1 cellular context compared by ENCODE assay signal in the genomic region with DNA sequence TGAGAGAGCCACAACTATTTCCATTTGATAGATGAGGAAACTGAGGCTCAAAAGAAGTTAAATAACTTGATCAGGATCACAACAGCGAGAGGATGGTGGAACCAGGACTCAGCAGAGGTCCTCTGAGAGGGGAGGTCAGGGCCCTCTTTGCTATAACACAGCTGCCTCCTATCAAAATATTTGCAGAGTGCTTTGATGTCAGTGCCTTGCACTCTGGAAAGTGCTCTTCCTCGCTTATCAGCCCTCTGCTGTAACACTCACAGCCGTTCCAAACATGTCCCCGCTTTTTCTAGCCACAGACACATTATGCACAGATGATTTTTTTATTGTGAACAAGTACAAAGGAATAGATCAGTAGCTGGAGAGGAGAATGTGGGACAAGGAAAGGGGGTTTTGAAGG.
TF ChIP-seq lines count a peak whose summit lies in the region.

No MANE protein-coding gene starts in this region.

TF ChIP-seq in HepG2, 621 proteins besides CTCF, POLR2A, EP300 and RAD21 (continued from another document):
- no peak for TF ChIP-seq ZNF839 (CRISPR knock-in tag; IDR thresholded peaks at IDR 0.05; ENCODE audit: borderline replicate concordance)
- TF ChIP-seq TAF1 (CRISPR knock-in tag; IDR thresholded peaks at IDR 0.05): no peak
- TF ChIP-seq PPARG (CRISPR knock-in tag; conservative IDR thresholded peaks at IDR 0.05): peak; percentile 24; the same call in 1 of the 2 replicates
- TF ChIP-seq CHCHD3 (CRISPR knock-in tag; IDR thresholded peaks at IDR 0.05): no peak
- TF ChIP-seq TGIF2 (CRISPR knock-in tag; IDR thresholded peaks at IDR 0.05): 0 out of 2 replicates have a peak, but pooled peaks have one; percentile 24
- no peak for TF ChIP-seq ZFP82 (CRISPR knock-in tag; IDR thresholded peaks at IDR 0.05; ENCODE audit: borderline replicate concordance)
- no peak for TF ChIP-seq SOX6 (IDR thresholded peaks at IDR 0.05)
- TF ChIP-seq SOX6 (CRISPR knock-in tag; IDR thresholded peaks at IDR 0.05): no peak; the same call in 1 of the 2 replicates
- no peak for TF ChIP-seq ZNF768 (CRISPR knock-in tag; IDR thresholded peaks at IDR 0.05)
- TF ChIP-seq ZNF777 (CRISPR knock-in tag; IDR thresholded peaks at IDR 0.05): no peak
- no peak for TF ChIP-seq AHR (CRISPR knock-in tag; IDR thresholded peaks at IDR 0.05)
- TF ChIP-seq ZNF205 (CRISPR knock-in tag; IDR thresholded peaks at IDR 0.05): peak; percentile 59; the same call in 1 of the 2 replicates
- TF ChIP-seq SRSF1 (optimal IDR thresholded peaks at IDR 0.05; ENCODE audit: low read depth, low read length): no peak
- no peak for TF ChIP-seq PHF20 (CRISPR knock-in tag; IDR thresholded peaks at IDR 0.05)
- no peak for TF ChIP-seq ZNF614 (CRISPR knock-in tag; IDR thresholded peaks at IDR 0.05; ENCODE audit: borderline replicate concordance)
- TF ChIP-seq STAG1 (CRISPR knock-in tag; IDR thresholded peaks at IDR 0.05): no peak
- no peak for TF ChIP-seq SALL2 (CRISPR knock-in tag; IDR thresholded peaks at IDR 0.05)
- no peak for TF ChIP-seq MEIS1 (CRISPR knock-in tag; IDR thresholded peaks at IDR 0.05; ENCODE audit: borderline replicate concordance)
